Comparison of ENCODE assay signal across 23 cellular contexts in the genomic region with DNA sequence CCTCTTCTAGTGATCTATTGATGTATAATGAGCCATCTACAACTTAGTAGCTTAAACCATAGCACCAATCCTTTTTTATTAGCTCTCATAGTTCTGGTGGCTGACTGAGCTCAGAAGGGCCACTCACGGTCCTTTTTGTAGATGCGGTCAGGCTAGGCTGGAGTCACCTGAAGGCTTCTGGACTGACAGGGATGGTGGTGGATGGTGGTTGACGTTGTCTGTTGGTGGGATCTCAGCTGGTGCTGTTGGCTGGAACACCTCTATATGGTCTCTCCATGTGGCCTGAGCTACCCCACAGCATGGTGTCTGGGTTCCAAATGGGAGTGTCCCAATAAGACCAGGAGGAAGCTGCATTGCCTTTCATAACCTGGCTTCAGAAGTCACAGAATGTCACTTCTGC.
DNase-seq lines count a peak whose midpoint lies in the region; ATAC-seq and FAIRE-seq lines count a peak whose summit lies in the region.
"Had no signal": no experiment of that assay in that cellular context is flagged by ENCODE, and none has a peak within 500 bp of the region (broad histone marks: within the 10 kb centered on the region; RNA-seq: fewer than 3 reads in every experiment).

No MANE protein-coding gene starts in this region.

- no peaks in the 10 kb centered on the region for H3K4me1 Mint-ChIP-seq in activated CD8-positive, alpha-beta memory T cell treated with anti-CD3 and anti-CD28 coated beads, Interleukin-2, amount 10 ng/mL, durations not matched to agents 7 days and 5 days
- H3K4me1 Mint-ChIP-seq: CD8-positive, alpha-beta memory T cell; GM23338 had no signal

- H3K4me3 Mint-ChIP-seq in activated CD8-positive, alpha-beta memory T cell treated with anti-CD3 and anti-CD28 coated beads, Interleukin-2, amount 10 ng/mL, durations not matched to agents 7 days and 5 days = no peak overlapping the region
- H3K4me3 Mint-ChIP-seq: CD14-positive monocyte; CD4-positive, alpha-beta T cell; CD8-positive, alpha-beta memory T cell; GM23338; HFFc6 had no signal

- CTCF ChIA-PET in activated CD8-positive, alpha-beta memory T cell treated with anti-CD3 and anti-CD28 coated beads, Interleukin-2, amount 10 ng/mL, durations not matched to agents 7 days and 5 days (lab: Charles Lee) = no interaction called here

- no peaks in the 10 kb centered on the region for H3K36me3 Mint-ChIP-seq in activated CD8-positive, alpha-beta memory T cell treated with anti-CD3 and anti-CD28 coated beads, Interleukin-2, amount 10 ng/mL, durations not matched to agents 7 days and 5 days
- H3K36me3 Mint-ChIP-seq: CD14-positive monocyte; CD8-positive, alpha-beta memory T cell had no signal

- no peak for ATAC-seq in activated CD8-positive, alpha-beta memory T cell treated with anti-CD3 and anti-CD28 coated beads, Interleukin-2, amount 10 ng/mL, durations not matched to agents 7 days and 5 days
- no peak for ATAC-seq in sciatic nerve
- ATAC-seq in GM21526 (IDR thresholded peaks at IDR 0.05; ENCODE audit: low FRiP score, unreplicated experiment) = no peak
- ATAC-seq: A549, GM23338 had no signal

- H3K9me3 Mint-ChIP-seq in activated CD8-positive, alpha-beta memory T cell treated with anti-CD3 and anti-CD28 coated beads, Interleukin-2, amount 10 ng/mL, durations not matched to agents 7 days and 5 days (ENCODE audit: low read depth) = no peaks in the 10 kb centered on the region
- H3K9me3 Mint-ChIP-seq: CD14-positive monocyte; CD4-positive, alpha-beta T cell; CD8-positive, alpha-beta memory T cell; GM23338; HFFc6 had no signal

- intact Hi-C loops in sciatic nerve (cut with DNase I) = no loop called here

- peak; percentile 36 for DNase-seq in activated CD8-positive, alpha-beta memory T cell treated with anti-CD3 and anti-CD28 coated beads, Interleukin-2, amount 10 ng/mL, durations not matched to agents 7 days and 5 days
- no peak for DNase-seq in activated CD8-positive, alpha-beta memory T cell treated with anti-CD3 and anti-CD28 coated beads, Interleukin-2, amount 50 U/mL, for 4 hours
- DNase-seq in islet precursor cell = peak; percentile 25
- DNase-seq in urothelium cell line (ENCODE audit: low spot score) = no peak
- DNase-seq in sciatic nerve (ENCODE audit: low spot score) = no peak
- no peak for DNase-seq in mesenteric fat pad (ENCODE audit: low spot score)
- DNase-seq: 8988T; ACHN; AML-193; BE2C; CD4-positive, alpha-beta T cell; CD8-positive, alpha-beta memory T cell; DMS 273 treated with DMSO at 0.1 percent for 48 hours; DND-41; HFFc6 had no signal

- H3K27me3 Mint-ChIP-seq in activated CD8-positive, alpha-beta memory T cell treated with anti-CD3 and anti-CD28 coated beads, Interleukin-2, amount 10 ng/mL, durations not matched to agents 7 days and 5 days = peaks cover 21% of the 10 kb centered on the region
- H3K27me3 Mint-ChIP-seq: CD4-positive, alpha-beta T cell had no signal

- FAIRE-seq in urothelium cell line (lab: Jason Lieb, UNC) = peak; percentile 53
- FAIRE-seq: A549, D721Med, G401.6, GM12892, GM19239 had no signal

- H3K27ac Mint-ChIP-seq in activated CD8-positive, alpha-beta memory T cell treated with anti-CD3 and anti-CD28 coated beads, Interleukin-2, amount 10 ng/mL, durations not matched to agents 7 days and 5 days = no peak overlapping the region
- H3K27ac Mint-ChIP-seq: CD14-positive monocyte; CD4-positive, alpha-beta T cell; CD8-positive, alpha-beta memory T cell; GM23338; HFFc6 had no signal

Comparison
In these comparisons a context has a peak if more than half of its experiments do, and no peak if none do; other contexts are left out.
1. DNase-seq: peak in activated CD8-positive, alpha-beta memory T cell treated with anti-CD3 and anti-CD28 coated beads, Interleukin-2, amount 10 ng/mL, durations not matched to agents 7 days and 5 days (single experiment) and islet precursor cell (single experiment); none in activated CD8-positive, alpha-beta memory T cell treated with anti-CD3 and anti-CD28 coated beads, Interleukin-2, amount 50 U/mL, for 4 hours (single experiment), urothelium cell line (single experiment), sciatic nerve (single experiment) and mesenteric fat pad (single experiment).